ENCODE assay signal across 11 cellular contexts in genomic region chr4:15043226-15043625, GRCh38. TPM values are rescaled to one million over a fixed set of nuclear protein-coding genes. Genes with fewer than 3 reads are reported as not detected.
DNase-seq lines count a peak whose midpoint lies in the region; ATAC-seq and TF ChIP-seq lines count a peak whose summit lies in the region.
"Had no signal": no experiment of that assay in that cellular context is flagged by ENCODE, and none has a peak within 500 bp of the region (broad histone marks: within the 10 kb centered on the region; RNA-seq: fewer than 3 reads in every experiment).

No MANE protein-coding gene starts in this region.

- no peak for TF ChIP-seq EP300 in upper lobe of left lung (IDR thresholded peaks at IDR 0.05)

- H3K4me3 ChIP-seq in OCI-LY3 (ENCODE audit: low read length) (no peak overlapping the region), dorsolateral prefrontal cortex (peak overlapping the region in 1 of 59 donors; percentile 6), parathyroid adenoma (ENCODE audit: low read depth, low read length) (no peak overlapping the region), upper lobe of left lung (no peak overlapping the region)
- H3K4me3 ChIP-seq: testis had no signal

- H4K20me1 ChIP-seq in OCI-LY3 (ENCODE audit: insufficient read depth, low read length): no peaks in the 10 kb centered on the region

- no peak overlapping the region for H3K4me2 ChIP-seq in OCI-LY3 (ENCODE audit: low read length)
- no peak overlapping the region for H3K4me2 ChIP-seq in parathyroid adenoma (ENCODE audit: low read length)

- H3K27me3 ChIP-seq in OCI-LY3 (ENCODE audit: low read depth, low read length) (no peaks in the 10 kb centered on the region), dorsolateral prefrontal cortex (no peaks in the 10 kb centered on the region), parathyroid adenoma (ENCODE audit: control insufficient read depth, insufficient read depth, low read length) (no peaks in the 10 kb centered on the region), upper lobe of left lung (no peaks in the 10 kb centered on the region)
- H3K27me3 ChIP-seq: testis had no signal

- H3K27ac ChIP-seq in OCI-LY3 (ENCODE audit: low read length) (no peak overlapping the region), dorsolateral prefrontal cortex (peak overlapping the region in 56 of 59 donors; percentile 3 to 89 (median 77)), parathyroid adenoma (peak overlapping the region; percentile 29), upper lobe of left lung (no peak overlapping the region)
- H3K27ac ChIP-seq: testis had no signal

- H3K9ac ChIP-seq in OCI-LY3 (ENCODE audit: low read length) (no peak overlapping the region), parathyroid adenoma (no peak overlapping the region)

- H3K36me3 ChIP-seq in OCI-LY3 (replicated peaks; ENCODE audit: low read depth, low read length) (no peaks in the 10 kb centered on the region), parathyroid adenoma (ENCODE audit: control insufficient read depth, insufficient read depth, low read length) (no peaks in the 10 kb centered on the region), upper lobe of left lung (peaks cover 0 to 3% (median 0%) of the 10 kb centered on the region in 4 donors)

- H3K4me1 ChIP-seq in OCI-LY3 (ENCODE audit: low read length) (no peaks in the 10 kb centered on the region), parathyroid adenoma (peaks cover 3% of the 10 kb centered on the region), upper lobe of left lung (peaks cover 0 to 10% (median 7%) of the 10 kb centered on the region in 4 donors)
- H3K4me1 ChIP-seq: testis had no signal

- H3K9me3 ChIP-seq in OCI-LY3 (ENCODE audit: insufficient read depth, low read length): no peaks in the 10 kb centered on the region
- no peaks in the 10 kb centered on the region for H3K9me3 ChIP-seq in parathyroid adenoma (ENCODE audit: control insufficient read depth, low read length)
- no peaks in the 10 kb centered on the region for H3K9me3 ChIP-seq in upper lobe of left lung
- H3K9me3 ChIP-seq: testis had no signal

- WGBS in upper lobe of left lung, 2 donors: 81 to 86% methylated on average over 3 of the region's 3 CpGs

- TF ChIP-seq POLR2A in upper lobe of left lung (IDR thresholded peaks at IDR 0.05): no peak

- ATAC-seq in upper lobe of left lung (ENCODE audit: low FRiP score in 2 of 2) (no peak), HG02588 (IDR thresholded peaks at IDR 0.05; ENCODE audit: unreplicated experiment) (no peak), Right ventricle myocardium inferior (no peak)

- H3K79me2 ChIP-seq in OCI-LY3 (ENCODE audit: low read length): no peaks in the 10 kb centered on the region
- no peaks in the 10 kb centered on the region for H3K79me2 ChIP-seq in parathyroid adenoma

- TF ChIP-seq CTCF in OCI-LY3 (IDR thresholded peaks at IDR 0.05; ENCODE audit: low read depth, low read length) (peak; percentile 37), dorsolateral prefrontal cortex (IDR thresholded peaks at IDR 0.05 in 54 of 56, conservative IDR thresholded peaks at IDR 0.05 in 2 of 56; ENCODE audit: low read depth in 1 of 56, partially characterized antibody in 56 of 56) (peak in 49 of 56 donors; percentile 20 to 73 (median 50)), parathyroid adenoma (IDR thresholded peaks at IDR 0.05) (no peak), upper lobe of left lung (IDR thresholded peaks at IDR 0.05) (no peak)

- DNase-seq in DMS53 treated with DMSO at 0.1 percent for 48 hours (lab: John Stamatoyannopoulos, UW; ENCODE audit: unreplicated experiment): peak; percentile 1
- no peak for DNase-seq in dorsolateral prefrontal cortex
- DNase-seq in SW 1271 (lab: John Stamatoyannopoulos, UW): no peak
- no peak for DNase-seq in upper lobe of left lung
- no peak for DNase-seq in Right ventricle myocardium inferior (ENCODE audit: missing footprints)
- DNase-seq: NK-92 treated with Interleukin-12 subunit alpha and Interleukin-12 subunit beta, amount 100 ng/mL, for 24 hours; occipital lobe; testis had no signal

- intact Hi-C loops in dorsolateral prefrontal cortex (cut with DNase I): loop anchor here (5.0 to 10.0 kb wide), 3 partner anchors 59 to 112 kb away; no protein-coding TSS in a partner anchor
- intact Hi-C loops in Right ventricle myocardium inferior (cut with DNase I): no loop called here

- no peak overlapping the region for H2AFZ ChIP-seq in OCI-LY3 (ENCODE audit: low read depth, low read length)
- H2AFZ ChIP-seq in parathyroid adenoma: no peak overlapping the region

RNA-seq across cellular contexts. Expression of gene CPEB2, which starts 40.9 kb away (rescaled TPM):
- total RNA-seq in dorsolateral prefrontal cortex (10 to 100 TPM; 31.4 to 88.1 (median 53.3) TPM), upper lobe of left lung (10 to 100 TPM in 5 of 6 donors, 1 to 10 TPM in 1; 9.3 to 44.6 (median 22.9) TPM), Right ventricle myocardium inferior (23.7 TPM)

Comparison
In these comparisons a context has a peak if more than half of its experiments do, and no peak if none do; other contexts are left out.
1. H3K27ac ChIP-seq: peak in dorsolateral prefrontal cortex (56 of 59) and parathyroid adenoma (single experiment); none in OCI-LY3 (single experiment) and upper lobe of left lung (0 of 4).
2. CTCF ChIP-seq: peak in OCI-LY3 (single experiment) and dorsolateral prefrontal cortex (49 of 56); none in parathyroid adenoma (single experiment) and upper lobe of left lung (0 of 6).